26 cellular contexts compared by ENCODE assay signal in genomic region chr15:27064080-27064479, GRCh38.
DNase-seq lines count a peak whose midpoint lies in the region; ATAC-seq, FAIRE-seq and TF ChIP-seq lines count a peak whose summit lies in the region.
"Had no signal": no experiment of that assay in that cellular context is flagged by ENCODE, and none has a peak within 500 bp of the region (broad histone marks: within the 10 kb centered on the region; RNA-seq: fewer than 3 reads in every experiment).

No MANE protein-coding gene starts in this region.

- peak; percentile 40 for FAIRE-seq in bronchial epithelial cell (lab: Jason Lieb, UNC)
- FAIRE-seq: A549, GM12878, GM12892, GM18507 had no signal

- DNase-seq in GM23338 (ENCODE audit: low spot score) (no peak), bronchial epithelial cell (ENCODE audit: low read depth) (no peak), glutamatergic neuron (no peak), C1 segment of cervical spinal cord (lab: John Stamatoyannopoulos, UW) (no peak), NCI-H2196 (lab: John Stamatoyannopoulos, UW; ENCODE audit: unreplicated experiment) (no peak)
- no peak for DNase-seq in stimulated activated CD4-positive, alpha-beta T cell treated with anti-CD3 and anti-CD28 coated beads, Interleukin-2, amount 100 ng/mL, for 24 hours
- DNase-seq: AML-193; CD4-positive, alpha-beta memory T cell; CD4-positive, CD25-positive, alpha-beta regulatory T cell; CD8-positive, alpha-beta memory T cell; COR-L47; DMS 273 treated with DMSO at 0.1 percent for 48 hours; DMS153; DMS53; DMS79; DND-41; EL; GDM1 had no signal

- H3K36me3 ChIP-seq in GM23338 (ENCODE audit: insufficient read depth) (no peaks in the 10 kb centered on the region), bronchial epithelial cell (ENCODE audit: control insufficient read depth, insufficient read depth, low read length) (no peaks in the 10 kb centered on the region)
- H3K36me3 ChIP-seq: BLaER1 treated with 17β-estradiol and CSF1 and Interleukin-3, amounts not matched to agents 10 nM and 100 nM had no signal

- TF ChIP-seq CTCF in GM23338 (conservative IDR thresholded peaks at IDR 0.05; ENCODE audit: low read depth in 2 of 2) (no peak), bronchial epithelial cell (IDR thresholded peaks at IDR 0.05; ENCODE audit: insufficient read depth, low read length, severe bottlenecking) (no peak), glutamatergic neuron (IDR thresholded peaks at IDR 0.05; ENCODE audit: partially characterized antibody, unreplicated experiment) (no peak)

- H3K4me3 Mint-ChIP-seq in GM23338 (no peak overlapping the region), glutamatergic neuron (ENCODE audit: unreplicated experiment) (no peak overlapping the region)
- H3K4me3 Mint-ChIP-seq: B cell; CD14-positive monocyte; CD4-positive, alpha-beta memory T cell; CD4-positive, CD25-positive, alpha-beta regulatory T cell; CD8-positive, alpha-beta memory T cell had no signal

- H3K36me3 Mint-ChIP-seq in GM23338 (ENCODE audit: low read depth) (peaks cover 11% of the 10 kb centered on the region), glutamatergic neuron (ENCODE audit: unreplicated experiment) (peaks cover 14% of the 10 kb centered on the region)
- H3K36me3 Mint-ChIP-seq: CD14-positive monocyte; CD4-positive, alpha-beta memory T cell; CD8-positive, alpha-beta memory T cell had no signal

- H3K27me3 ChIP-seq in GM23338 (ENCODE audit: insufficient read depth) = no peaks in the 10 kb centered on the region
- no peaks in the 10 kb centered on the region for H3K27me3 ChIP-seq in bronchial epithelial cell (ENCODE audit: control insufficient read depth, insufficient read depth, low read length)
- H3K27me3 ChIP-seq: BLaER1 treated with 17β-estradiol and CSF1 and Interleukin-3, amounts not matched to agents 10 nM and 100 nM had no signal

- H3K27me3 Mint-ChIP-seq in GM23338 (ENCODE audit: insufficient read depth, low read depth, poor library complexity) = peaks cover 4% of the 10 kb centered on the region
- H3K27me3 Mint-ChIP-seq in glutamatergic neuron (ENCODE audit: unreplicated experiment) = peaks cover 14% of the 10 kb centered on the region
- H3K27me3 Mint-ChIP-seq: B cell; CD4-positive, alpha-beta memory T cell; CD4-positive, CD25-positive, alpha-beta regulatory T cell; CD8-positive, alpha-beta memory T cell had no signal

- 0 out of 2 replicates have a peak overlapping the region, but pooled peaks have one; percentile 18 for H2AFZ ChIP-seq in GM23338

- 0 out of 2 replicates have a peak, but pooled peaks cover 2% of the 10 kb centered on the region for H3K9me2 ChIP-seq in GM23338 (ENCODE audit: insufficient read depth)

- no peaks in the 10 kb centered on the region for H4K20me1 ChIP-seq in GM23338 (replicated peaks; ENCODE audit: insufficient read depth)
- H4K20me1 ChIP-seq: BLaER1 treated with 17β-estradiol and CSF1 and Interleukin-3, amounts not matched to agents 10 nM and 100 nM had no signal

- H3K4me1 ChIP-seq in GM23338 (ENCODE audit: insufficient read depth) = no peaks in the 10 kb centered on the region
- H3K4me1 ChIP-seq: BLaER1 treated with 17β-estradiol and CSF1 and Interleukin-3, amounts not matched to agents 10 nM and 100 nM had no signal

- H3K4me2 ChIP-seq in GM23338 = no peak overlapping the region
- H3K4me2 ChIP-seq: A549; BLaER1 treated with 17β-estradiol and CSF1 and Interleukin-3, amounts not matched to agents 10 nM and 100 nM had no signal

- H3K27ac ChIP-seq in GM23338 (ENCODE audit: low read depth) = no peak overlapping the region
- H3K27ac ChIP-seq: 22Rv1; A549; BLaER1 treated with 17β-estradiol and CSF1 and Interleukin-3, amounts not matched to agents 10 nM and 100 nM had no signal

- H3K27ac Mint-ChIP-seq in GM23338 (no peak overlapping the region), glutamatergic neuron (ENCODE audit: unreplicated experiment) (peak overlapping the region; percentile 17)
- H3K27ac Mint-ChIP-seq: B cell; CD14-positive monocyte; CD4-positive, alpha-beta memory T cell; CD4-positive, CD25-positive, alpha-beta regulatory T cell; CD8-positive, alpha-beta memory T cell had no signal

- no peaks in the 10 kb centered on the region for H3K79me2 ChIP-seq in GM23338 (replicated peaks; ENCODE audit: insufficient read depth)

- no peaks in the 10 kb centered on the region for H3F3A ChIP-seq in GM23338 (replicated peaks; ENCODE audit: low read depth)

- H3K4me1 Mint-ChIP-seq in GM23338 (no peaks in the 10 kb centered on the region), glutamatergic neuron (ENCODE audit: low read depth, unreplicated experiment) (peaks cover 23% of the 10 kb centered on the region)
- H3K4me1 Mint-ChIP-seq: B cell; CD14-positive monocyte; CD4-positive, alpha-beta memory T cell; CD4-positive, CD25-positive, alpha-beta regulatory T cell; CD8-positive, alpha-beta memory T cell had no signal

- H3K9me3 Mint-ChIP-seq in GM23338 (peaks cover 10% of the 10 kb centered on the region; the same call in 2 of the 3 replicates), glutamatergic neuron (ENCODE audit: unreplicated experiment) (peaks cover 11% of the 10 kb centered on the region)

- no peak for ATAC-seq in GM23338
- ATAC-seq: A549, GM12878 had no signal

- H3K4me3 ChIP-seq in GM23338 (no peak overlapping the region), bronchial epithelial cell (ENCODE audit: low read depth, low read length) (no peak overlapping the region)
- H3K4me3 ChIP-seq: A549; BLaER1 treated with 17β-estradiol and CSF1 and Interleukin-3, amounts not matched to agents 10 nM and 100 nM; GM12878 had no signal

TF ChIP-seq in GM23338, 12 proteins besides CTCF, POLR2A, EP300 and RAD21:
- no peak for TF ChIP-seq EZH2 (IDR thresholded peaks at IDR 0.05; ENCODE audit: low read depth, unreplicated experiment)
- TF ChIP-seq ZNF331 (CRISPR knock-in tag; IDR thresholded peaks at IDR 0.05; ENCODE audit: low read depth) = no peak
- no peak for TF ChIP-seq NANOG (IDR thresholded peaks at IDR 0.05; ENCODE audit: borderline replicate concordance)
- TF ChIP-seq POLR2AphosphoS5 (IDR thresholded peaks at IDR 0.05; ENCODE audit: low read depth) = no peak
